2 cellular contexts compared by ENCODE assay signal in the genomic region with DNA sequence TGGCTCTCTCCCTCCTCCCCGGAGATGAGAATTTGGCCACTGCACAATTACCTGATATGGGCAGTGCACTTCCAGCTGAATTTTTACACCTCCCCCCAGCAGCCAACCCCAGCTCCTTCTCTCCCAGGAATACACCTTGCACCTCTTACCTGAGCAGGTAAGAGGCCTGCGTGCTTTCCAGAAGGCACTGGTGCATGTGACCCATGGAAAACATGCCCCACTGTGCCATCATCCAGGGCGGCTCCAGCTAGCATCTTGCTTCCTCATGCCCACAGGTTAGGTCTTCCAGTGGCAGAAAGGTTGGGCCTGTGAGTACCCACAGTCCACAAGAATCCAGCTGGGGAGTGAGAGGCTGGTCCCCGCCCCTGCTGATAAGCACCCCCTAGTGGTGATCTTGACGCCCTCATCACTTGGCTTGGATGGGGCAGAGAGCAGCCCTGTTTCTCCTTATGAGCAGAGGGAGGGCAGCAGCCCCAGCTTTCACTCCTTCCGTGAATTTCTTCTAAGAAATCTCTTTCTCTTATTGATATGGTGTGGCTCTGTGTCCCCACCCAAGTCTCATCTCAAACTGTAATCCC.
A peak's percentile ranks its signal among the peaks of the same experiment; 100 is the strongest.
TF ChIP-seq lines count a peak whose summit lies in the region.

No MANE protein-coding gene starts in this region.

TF ChIP-seq in HCT116, 20 proteins besides CTCF, POLR2A, EP300 and RAD21:
- TF ChIP-seq EZH2phosphoT487 (IDR thresholded peaks at IDR 0.05; ENCODE audit: borderline replicate concordance) (no peak), ZNF274 (IDR thresholded peaks at IDR 0.05; ENCODE audit: low read depth, low read length) (no peak), EGR1 (IDR thresholded peaks at IDR 0.05; ENCODE audit: low read depth) (no peak), REST (IDR thresholded peaks at IDR 0.05; ENCODE audit: low read depth) (no peak), CBX3 (IDR thresholded peaks at IDR 0.05; ENCODE audit: low read depth) (0 out of 2 replicates have a peak, but pooled peaks have one; percentile 37), ZFX (IDR thresholded peaks at IDR 0.05) (no peak)

TF ChIP-seq in K562, 482 proteins besides CTCF, POLR2A, EP300 and RAD21:
- TF ChIP-seq CREM (IDR thresholded peaks at IDR 0.05; ENCODE audit: low read depth) (0 out of 2 replicates have a peak, but pooled peaks have one; percentile 32), CTBP1 (IDR thresholded peaks at IDR 0.05; ENCODE audit: borderline replicate concordance) (0 out of 2 replicates have a peak, but pooled peaks have one; percentile 36), CTCFL (IDR thresholded peaks at IDR 0.05; ENCODE audit: borderline replicate concordance, insufficient read depth, low read depth, low read length, poor library complexity, severe bottlenecking) (peak; percentile 52), MAZ (CRISPR knock-in tag; conservative IDR thresholded peaks at IDR 0.05 in 1 of 2, IDR thresholded peaks at IDR 0.05 in 1 of 2) (0 out of 4 replicates have a peak, but pooled peaks of 1 of the 2 experiments have one; percentile 15), RB1 (IDR thresholded peaks at IDR 0.05; ENCODE audit: low read depth) (0 out of 2 replicates have a peak, but pooled peaks have one; percentile 44), SMC3 (conservative IDR thresholded peaks at IDR 0.05; ENCODE audit: insufficient read depth, low read depth, low read length) (peak; percentile 61; the same call in 1 of the 2 replicates), RCOR1 (IDR thresholded peaks at IDR 0.05; ENCODE audit: borderline replicate concordance in 1 of 2, low read depth in 2 of 2, low read length in 2 of 2) (peak in 1 of 2 experiments; percentile 59; a peak in 2 of 4 replicates), ZNF41 (CRISPR knock-in tag; conservative IDR thresholded peaks at IDR 0.05) (no peak), MAFK (IDR thresholded peaks at IDR 0.05; ENCODE audit: low read length) (no peak)
- TF ChIP-seq, protein P1, sequence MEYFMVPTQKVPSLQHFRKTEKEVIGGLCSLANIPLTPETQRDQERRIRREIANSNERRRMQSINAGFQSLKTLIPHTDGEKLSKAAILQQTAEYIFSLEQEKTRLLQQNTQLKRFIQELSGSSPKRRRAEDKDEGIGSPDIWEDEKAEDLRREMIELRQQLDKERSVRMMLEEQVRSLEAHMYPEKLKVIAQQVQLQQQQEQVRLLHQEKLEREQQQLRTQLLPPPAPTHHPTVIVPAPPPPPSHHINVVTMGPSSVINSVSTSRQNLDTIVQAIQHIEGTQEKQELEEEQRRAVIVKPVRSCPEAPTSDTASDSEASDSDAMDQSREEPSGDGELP (CRISPR knock-in tag; IDR thresholded peaks at IDR 0.05; ENCODE audit: borderline replicate concordance) = peak; percentile 74; the same call in 1 of the 2 replicates
TF ChIP-seq in K562: peak in this region for 8.
